Comparison of ENCODE assay signal across 19 cellular contexts in the genomic region with DNA sequence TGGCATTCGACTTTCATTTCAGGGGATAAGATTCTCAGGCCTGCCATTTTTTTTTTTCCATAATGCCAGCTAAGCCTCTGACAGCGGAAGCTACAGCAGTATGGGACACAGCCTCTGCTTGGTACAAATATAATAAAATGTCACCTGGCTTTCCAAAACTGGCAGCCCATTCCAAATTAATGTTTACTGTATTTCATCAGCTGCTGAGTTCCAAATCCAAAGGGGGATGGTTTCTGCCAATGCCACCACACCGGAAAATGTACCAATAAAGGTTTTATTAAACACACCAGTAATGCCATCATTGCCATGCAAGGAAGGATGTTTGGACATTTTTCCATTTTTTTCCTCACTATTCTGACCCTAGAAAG.
DNase-seq lines count a peak whose midpoint lies in the region; ATAC-seq and TF ChIP-seq lines count a peak whose summit lies in the region.
"Had no signal": no experiment of that assay in that cellular context is flagged by ENCODE, and none has a peak within 500 bp of the region (broad histone marks: within the 10 kb centered on the region; RNA-seq: fewer than 3 reads in every experiment).

No MANE protein-coding gene starts in this region.

- peaks cover 45% of the 10 kb centered on the region for H3K4me1 Mint-ChIP-seq in activated B cell treated with CpG ODN at 0.5 μM for 24 hours
- H3K4me1 Mint-ChIP-seq in memory B cell: peaks cover 29% of the 10 kb centered on the region
- H3K4me1 Mint-ChIP-seq: activated naive CD4-positive, alpha-beta T cell treated with anti-CD3 and anti-CD28 coated beads, Interleukin-2, amount 50 U/mL, for 24 hours; CD4-positive, alpha-beta memory T cell had no signal

- H3K9me3 ChIP-seq in left ventricle myocardium inferior (replicated peaks): no peaks in the 10 kb centered on the region
- H3K9me3 ChIP-seq in uterus: no peaks in the 10 kb centered on the region
- H3K9me3 ChIP-seq: tibial artery had no signal

- H3K27me3 Mint-ChIP-seq in activated B cell treated with CpG ODN at 0.5 μM for 24 hours: no peaks in the 10 kb centered on the region
- no peaks in the 10 kb centered on the region for H3K27me3 Mint-ChIP-seq in memory B cell
- H3K27me3 Mint-ChIP-seq: activated naive CD4-positive, alpha-beta T cell treated with anti-CD3 and anti-CD28 coated beads, Interleukin-2, amount 50 U/mL, for 24 hours; CD4-positive, alpha-beta memory T cell; naive thymus-derived CD4-positive, alpha-beta T cell had no signal

- H3K27ac Mint-ChIP-seq in activated B cell treated with CpG ODN at 0.5 μM for 24 hours (peak overlapping the region; percentile 80), memory B cell (peak overlapping the region; percentile 88)
- H3K27ac Mint-ChIP-seq: activated CD8-positive, alpha-beta T cell treated with anti-CD3 and anti-CD28 coated beads, Interleukin-2, amount 10 ng/mL, durations not matched to agents 7 days and 5 days; activated naive CD4-positive, alpha-beta T cell treated with anti-CD3 and anti-CD28 coated beads, Interleukin-2, amount 50 U/mL, for 24 hours; activated T-cell treated with anti-CD3 and anti-CD28 coated beads, Interleukin-2, amount 50 U/mL, for 72 hours; CD4-positive, alpha-beta memory T cell; naive thymus-derived CD4-positive, alpha-beta T cell; T-helper 1 cell treated with Interleukin-12 subunit alpha and Interleukin-12 subunit beta and Interleukin-4 antibody, amounts not matched to agents 30 μg/mL and 1 μg/mL, for 36 hours had no signal

- TF ChIP-seq POLR2A in uterus (IDR thresholded peaks at IDR 0.05): no peak

- H3K36me3 ChIP-seq in left ventricle myocardium inferior (peaks cover 43% of the 10 kb centered on the region), uterus (no peaks in the 10 kb centered on the region)

- H3K4me3 ChIP-seq in left ventricle myocardium inferior: peak overlapping the region; percentile 33
- H3K4me3 ChIP-seq in uterus: no peak overlapping the region

- peaks cover 70% of the 10 kb centered on the region for H3K36me3 Mint-ChIP-seq in activated B cell treated with CpG ODN at 0.5 μM for 24 hours (ENCODE audit: low read depth)
- H3K36me3 Mint-ChIP-seq in memory B cell: peaks cover 25% of the 10 kb centered on the region
- H3K36me3 Mint-ChIP-seq: activated naive CD4-positive, alpha-beta T cell treated with anti-CD3 and anti-CD28 coated beads, Interleukin-2, amount 50 U/mL, for 24 hours; CD4-positive, alpha-beta memory T cell; naive thymus-derived CD4-positive, alpha-beta T cell had no signal

- no peak for TF ChIP-seq CTCF in left ventricle myocardium inferior (IDR thresholded peaks at IDR 0.05; ENCODE audit: borderline replicate concordance)
- no peak for TF ChIP-seq CTCF in activated B cell treated with CpG ODN at 0.5 μM for 24 hours (IDR thresholded peaks at IDR 0.05)
- no peak for TF ChIP-seq CTCF in uterus (IDR thresholded peaks at IDR 0.05)

- H3K9me3 Mint-ChIP-seq in activated B cell treated with CpG ODN at 0.5 μM for 24 hours: no peaks in the 10 kb centered on the region
- no peaks in the 10 kb centered on the region for H3K9me3 Mint-ChIP-seq in memory B cell
- H3K9me3 Mint-ChIP-seq: activated naive CD4-positive, alpha-beta T cell treated with anti-CD3 and anti-CD28 coated beads, Interleukin-2, amount 50 U/mL, for 24 hours; activated T-cell treated with anti-CD3 and anti-CD28 coated beads, Interleukin-2, amount 50 U/mL, for 72 hours; CD4-positive, alpha-beta memory T cell; T-helper 1 cell treated with Interleukin-12 subunit alpha and Interleukin-12 subunit beta and Interleukin-4 antibody, amounts not matched to agents 30 μg/mL and 1 μg/mL, for 36 hours had no signal

- CTCF ChIA-PET in activated B cell treated with CpG ODN at 0.5 μM for 24 hours (lab: Charles Lee): interaction anchor here (0.5 to 5.6 kb wide), 41 partner anchors 10 to 1494 kb away, joined by 3 to 165 read pairs (median 4); no protein-coding TSS in a partner anchor

- ATAC-seq in left cardiac atrium: no peak
- no peak for ATAC-seq in activated B cell treated with CpG ODN at 0.5 μM for 24 hours (ENCODE audit: low read depth)
- no peak for ATAC-seq in memory B cell (ENCODE audit: low read depth)
- no peak for ATAC-seq in GM19452 (IDR thresholded peaks at IDR 0.05; ENCODE audit: unreplicated experiment)

- H3K4me1 ChIP-seq in left ventricle myocardium inferior: peaks cover 70% of the 10 kb centered on the region
- no peaks in the 10 kb centered on the region for H3K4me1 ChIP-seq in uterus
- H3K4me1 ChIP-seq: parathyroid adenoma had no signal

- H3K27ac ChIP-seq in left ventricle myocardium inferior (replicated peaks) (peak overlapping the region; percentile 88), uterus (peak overlapping the region; percentile 22 to 52)
- H3K27ac ChIP-seq: epithelial cell of prostate, parathyroid adenoma, tibial artery, VCaP had no signal

- DNase-seq in left ventricle myocardium inferior: no peak
- no peak for DNase-seq in left cardiac atrium
- no peak for DNase-seq in activated B cell treated with CpG ODN at 0.5 μM for 24 hours
- no peak for DNase-seq in memory B cell (ENCODE audit: low spot score in 2 of 2)
- DNase-seq in uterus: no peak
- no peak for DNase-seq in NCI-H1092 (lab: John Stamatoyannopoulos, UW)
- DNase-seq in C1 segment of cervical spinal cord (lab: John Stamatoyannopoulos, UW): no peak
- DNase-seq: cortex of kidney had no signal

- intact Hi-C loops in left ventricle myocardium inferior (cut with micrococcal nuclease): loop anchor here (10.0 kb wide), 3 partner anchors 140 to 1340 kb away; no protein-coding TSS in a partner anchor
- intact Hi-C loops in left cardiac atrium (cut with DNase I): loop anchor here in 1 of 2 donors (2.0 to 10.0 kb wide), 4 partner anchors 177 to 1340 kb away; a partner anchor contains a TSS
- intact Hi-C loops in activated B cell treated with CpG ODN at 0.5 μM for 24 hours (cut with micrococcal nuclease): loop anchor here (2.0 kb wide), 3 partner anchors 14 to 878 kb away; no protein-coding TSS in a partner anchor
- intact Hi-C loops in uterus (cut with DNase I; ENCODE audit: low total_unique reads): no loop called here

- no peaks in the 10 kb centered on the region for H3K27me3 ChIP-seq in left ventricle myocardium inferior (ENCODE audit: low read depth)
- H3K27me3 ChIP-seq in uterus: no peaks in the 10 kb centered on the region
- H3K27me3 ChIP-seq: tibial artery had no signal

- POLR2A ChIA-PET in activated B cell treated with CpG ODN at 0.5 μM for 24 hours (lab: Charles Lee): interaction anchor here (0.5 to 1.8 kb wide), 11 partner anchors 10 to 476 kb away, joined by 3 to 17 read pairs (median 4); no protein-coding TSS in a partner anchor

- H3K4me3 Mint-ChIP-seq in activated B cell treated with CpG ODN at 0.5 μM for 24 hours (no peak overlapping the region), memory B cell (no peak overlapping the region)
- H3K4me3 Mint-ChIP-seq: activated CD8-positive, alpha-beta T cell treated with anti-CD3 and anti-CD28 coated beads, Interleukin-2, amount 10 ng/mL, durations not matched to agents 7 days and 5 days; activated naive CD4-positive, alpha-beta T cell treated with anti-CD3 and anti-CD28 coated beads, Interleukin-2, amount 50 U/mL, for 24 hours; activated T-cell treated with anti-CD3 and anti-CD28 coated beads, Interleukin-2, amount 50 U/mL, for 72 hours; CD4-positive, alpha-beta memory T cell; naive thymus-derived CD4-positive, alpha-beta T cell; T-helper 1 cell treated with Interleukin-12 subunit alpha and Interleukin-12 subunit beta and Interleukin-4 antibody, amounts not matched to agents 30 μg/mL and 1 μg/mL, for 36 hours had no signal
